In the genomic region with DNA sequence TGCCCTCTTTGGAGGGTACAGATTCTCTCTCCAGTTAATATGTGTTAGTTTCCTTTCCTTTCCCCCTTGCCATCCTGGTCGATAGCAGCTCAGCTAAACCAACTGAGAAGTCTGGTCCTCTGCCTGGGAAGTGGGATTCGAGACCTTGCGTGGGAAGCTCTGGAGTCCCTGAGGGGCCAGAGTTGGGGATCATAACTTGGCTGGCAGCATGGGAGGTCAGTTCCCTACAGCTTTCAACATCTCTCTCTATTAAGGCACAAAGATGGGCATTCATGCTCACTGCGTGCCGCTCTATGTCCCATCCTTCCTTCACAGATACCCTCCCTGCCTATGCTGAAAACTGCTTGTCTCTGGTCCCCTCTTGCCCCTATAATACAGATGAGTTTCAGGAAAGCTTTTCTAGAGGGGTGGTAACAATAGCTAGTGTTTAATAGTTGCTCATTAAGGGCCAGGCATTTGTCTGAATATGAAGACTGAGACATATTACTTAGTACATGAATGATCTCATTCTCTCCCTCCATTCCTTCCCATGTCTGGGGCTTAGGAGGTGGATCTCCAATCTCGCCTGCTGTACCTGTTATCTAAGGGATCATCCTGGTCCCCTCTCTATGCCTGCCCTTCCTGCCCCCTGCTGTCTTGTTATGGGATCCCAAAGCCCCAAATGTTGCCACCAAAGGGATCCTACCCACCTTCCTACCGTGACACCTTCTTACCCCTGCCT, we compare ENCODE assay signal across 8 cellular contexts. TPM values are rescaled to one million over a fixed set of nuclear protein-coding genes. Genes with fewer than 3 reads are reported as not detected.
DNase-seq lines count a peak whose midpoint lies in the region; ATAC-seq and TF ChIP-seq lines count a peak whose summit lies in the region.
"Had no signal": no experiment of that assay in that cellular context is flagged by ENCODE, and none has a peak within 500 bp of the region (broad histone marks: within the 10 kb centered on the region; RNA-seq: fewer than 3 reads in every experiment).

No MANE protein-coding gene starts in this region.

- no peaks in the 10 kb centered on the region for H3K9me3 Mint-ChIP-seq in T-cell

- no peak overlapping the region for H3K4me3 Mint-ChIP-seq in T-cell

- peak overlapping the region; percentile 80 to 93 (median 90) for H3K27ac ChIP-seq in esophagus squamous epithelium
- peak overlapping the region; percentile 90 to 98 (median 97) for H3K27ac ChIP-seq in stomach

- CTCF ChIA-PET in T-cell (lab: Charles Lee), result interaction anchor here (0.5 to 2.9 kb wide), 5 partner anchors 12 to 113 kb away, joined by 3 to 16 read pairs (median 7); partner anchors contain the start of genes MED24 (in 1 of the 2) and THRA (in 1 of the 2)

- peaks cover 53 to 72% (median 66%) of the 10 kb centered on the region in 3 donors for H3K4me1 Mint-ChIP-seq in T-cell

- H3K4me1 ChIP-seq in esophagus squamous epithelium, result peaks cover 72 to 95% (median 74%) of the 10 kb centered on the region in 3 donors
- peaks cover 84 to 97% (median 95%) of the 10 kb centered on the region in 4 donors for H3K4me1 ChIP-seq in stomach

- H3K27me3 ChIP-seq in esophagus squamous epithelium (no peaks in the 10 kb centered on the region), stomach (no peaks in the 10 kb centered on the region)

- DNase-seq in T-cell (no peak), esophagus squamous epithelium (lab: John Stamatoyannopoulos, UW) (no peak), stomach (no peak), DMS79 treated with DMSO at 0.1 percent for 48 hours (lab: John Stamatoyannopoulos, UW) (no peak), SW480 (ENCODE audit: low spot score) (no peak), DMS79 (lab: John Stamatoyannopoulos, UW) (no peak)
- DNase-seq: stimulated activated naive CD4-positive, alpha-beta T cell had no signal

- H3K36me3 Mint-ChIP-seq in T-cell, result peaks cover 4% of the 10 kb centered on the region

- no peaks in the 10 kb centered on the region for H3K27me3 Mint-ChIP-seq in T-cell

- H3K9me3 ChIP-seq in esophagus squamous epithelium (no peaks in the 10 kb centered on the region), stomach (no peaks in the 10 kb centered on the region)

- TF ChIP-seq POLR2A in esophagus squamous epithelium (IDR thresholded peaks at IDR 0.05) (no peak), stomach (IDR thresholded peaks at IDR 0.05) (no peak)

- no peak for TF ChIP-seq CTCF in esophagus squamous epithelium (IDR thresholded peaks at IDR 0.05)
- TF ChIP-seq CTCF in stomach (IDR thresholded peaks at IDR 0.05), result no peak

- intact Hi-C loops in esophagus squamous epithelium (cut with DNase I) (no loop called here), stomach (cut with DNase I; ENCODE audit: low total_unique reads) (no loop called here)

- ATAC-seq in T-cell (replicated peaks in 1 of 4), result no peak
- ATAC-seq: activated CD4-positive, CD25-positive, alpha-beta regulatory T cell treated with anti-CD3 and anti-CD28 coated beads, Interleukin-2, amount 50 U/mL, for 24 hours had no signal

- POLR2A ChIA-PET in T-cell (lab: Charles Lee), result no interaction called here

- no peak for TF ChIP-seq EP300 in stomach (IDR thresholded peaks at IDR 0.05)

- no peak overlapping the region for H3K4me3 ChIP-seq in esophagus squamous epithelium
- peak overlapping the region in 1 of 4 donors; percentile 21 for H3K4me3 ChIP-seq in stomach

- peak overlapping the region; percentile 78 to 84 for H3K27ac Mint-ChIP-seq in T-cell

- 73 to 75% methylated on average over 7 of the region's 7 CpGs for WGBS in esophagus squamous epithelium, 2 donors
- WGBS in stomach, 5 donors, result 59 to 77% (median 67%) methylated on average over 7 of the region's 7 CpGs

- peaks cover 0 to 38% (median 0%) of the 10 kb centered on the region in 3 donors for H3K36me3 ChIP-seq in esophagus squamous epithelium
- peaks cover 5 to 30% (median 30%) of the 10 kb centered on the region in 4 donors for H3K36me3 ChIP-seq in stomach

RNA-seq across cellular contexts. Expression of gene THRA, which starts 10.8 kb away (rescaled TPM):
- total RNA-seq in T-cell (10 to 100 TPM; 30.4 to 54.0 (median 48.9) TPM), esophagus squamous epithelium (10 to 100 TPM in 2 of 4 donors, 1 to 10 TPM in 2; 4.2 to 27.1 (median 13.4) TPM), stomach (10 to 100 TPM; 21.1 to 52.2 (median 38.4) TPM)
- polyA plus RNA-seq in stomach, result 10 to 100 TPM; 21.4 to 37.0 (median 26.4) TPM

RNA-seq across cellular contexts. Expression of gene MED24, which starts 19.4 kb away (rescaled TPM):
- total RNA-seq in T-cell, result 100 to 1,000 TPM in 1 of 5 donors, 10 to 100 TPM in 4; 75.9 to 104 (median 87.0) TPM
- total RNA-seq in esophagus squamous epithelium, result 10 to 100 TPM; 44.2 to 56.1 (median 49.0) TPM
- 100 to 1,000 TPM in 2 of 5 donors, 10 to 100 TPM in 3; 55.4 to 336 (median 91.6) TPM for total RNA-seq in stomach
- polyA plus RNA-seq in stomach, result 10 to 100 TPM; 24.1 to 49.5 (median 32.7) TPM

RNA-seq across cellular contexts. Expression of gene NR1D1, which starts 26.8 kb away (rescaled TPM):
- 10 to 100 TPM; 11.5 to 33.6 (median 21.9) TPM for total RNA-seq in T-cell
- 10 to 100 TPM in 1 of 4 donors, 1 to 10 TPM in 3; 3.8 to 16.4 (median 5.4) TPM for total RNA-seq in esophagus squamous epithelium
- 10 to 100 TPM in 2 of 5 donors, 1 to 10 TPM in 3; 2.8 to 14.9 (median 9.0) TPM for total RNA-seq in stomach
- polyA plus RNA-seq in stomach, result 10 to 100 TPM in 1 of 3 donors, 1 to 10 TPM in 2; 5.5 to 20.5 (median 9.6) TPM

RNA-seq across cellular contexts. Expression of gene MSL1, which starts 48.2 kb away (rescaled TPM):
- total RNA-seq in T-cell, result 100 to 1,000 TPM; 106 to 136 (median 115) TPM
- 10 to 100 TPM; 41.5 to 59.9 (median 51.5) TPM for total RNA-seq in esophagus squamous epithelium
- 100 to 1,000 TPM in 2 of 5 donors, 10 to 100 TPM in 3; 47.1 to 322 (median 90.1) TPM for total RNA-seq in stomach
- 10 to 100 TPM; 29.3 to 63.8 (median 32.7) TPM for polyA plus RNA-seq in stomach

RNA-seq across cellular contexts. Expression of gene CSF3, which starts 58.4 kb away (rescaled TPM):
- not detected for total RNA-seq in T-cell
- 1 to 10 TPM in 1 of 4 donors, not detected in 3; 4.0 TPM for total RNA-seq in esophagus squamous epithelium
- total RNA-seq in stomach, result 1 to 10 TPM in 2 of 5 donors, under 1 TPM in 1, not detected in 2; 0.55 to 1.7 (median 1.2) TPM
- polyA plus RNA-seq in stomach, result 10 to 100 TPM in 1 of 3 donors, 1 to 10 TPM in 2; 1.4 to 16.2 (median 4.0) TPM
